8 cellular contexts compared by ENCODE assay signal in the genomic region with DNA sequence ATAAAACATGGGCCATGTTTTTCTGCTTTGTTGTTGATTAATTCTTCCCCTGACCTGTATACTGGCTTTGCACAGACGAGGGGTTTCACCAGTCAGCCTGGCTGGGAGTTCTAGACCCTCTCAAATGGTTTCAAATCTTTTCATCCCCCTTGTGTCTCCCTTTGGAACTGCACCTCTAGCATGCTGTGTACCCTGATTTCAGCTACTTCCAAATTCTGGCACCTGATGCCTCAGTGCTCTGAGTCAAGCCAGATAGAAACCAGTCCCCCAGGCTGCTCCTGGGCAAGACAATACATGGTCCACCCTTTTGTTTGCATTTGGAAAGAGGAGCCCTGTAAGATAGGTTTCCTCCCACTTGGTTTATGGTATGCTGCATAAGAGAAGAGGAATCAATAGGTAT.
DNase-seq lines count a peak whose midpoint lies in the region; ATAC-seq, FAIRE-seq and TF ChIP-seq lines count a peak whose summit lies in the region.

No MANE protein-coding gene starts in this region.

- CTCF ChIA-PET in endothelial cell of umbilical vein (lab: Charles Lee), result interaction anchor here (0.6 to 4.5 kb wide), 13 partner anchors 11 to 531 kb away, joined by 3 to 92 read pairs (median 4); no protein-coding TSS in a partner anchor

- H3K27ac ChIP-seq in endothelial cell of umbilical vein (ENCODE audit: insufficient read depth, low read depth, low read length), result no peak overlapping the region

- H4K20me1 ChIP-seq in endothelial cell of umbilical vein (replicated peaks; ENCODE audit: control insufficient read depth, extremely low read depth, insufficient read depth, low read length), result no peaks in the 10 kb centered on the region

- no TSS peak for BruUV-seq in endothelial cell of umbilical vein (replicated peaks; lab: Mats Ljungman, UMichigan)

- TF ChIP-seq POLR2A in NB4 (IDR thresholded peaks at IDR 0.05; ENCODE audit: extremely low read depth, insufficient read length), result no peak
- TF ChIP-seq POLR2A in endothelial cell of umbilical vein (IDR thresholded peaks at IDR 0.05; ENCODE audit: low read depth, low read length), result no peak

- no peak for ATAC-seq in GM18517 (IDR thresholded peaks at IDR 0.05; ENCODE audit: unreplicated experiment)

- peaks cover 11% of the 10 kb centered on the region for H3K4me1 Mint-ChIP-seq in progenitor cell of endocrine pancreas (ENCODE audit: low read depth)

- FAIRE-seq in endothelial cell of umbilical vein (lab: Jason Lieb, UNC), result peak; percentile 55

- dilution Hi-C loops in endothelial cell of umbilical vein (cut with MboI; ENCODE audit: extremely low pct_ligation_motif_present, low sequenced_read_pairs), result no loop called here

- H3K27me3 ChIP-seq in endothelial cell of umbilical vein (ENCODE audit: control insufficient read depth in 2 of 2, insufficient read depth in 2 of 2, low read length in 2 of 2), result no peaks in the 10 kb centered on the region

- DNase-seq in NK-92 treated with Interleukin-12 subunit alpha and Interleukin-12 subunit beta, amount 100 ng/mL, for 24 hours (lab: John Stamatoyannopoulos, UW), result peak; percentile 1
- DNase-seq in NK-92 (lab: John Stamatoyannopoulos, UW; ENCODE audit: unreplicated experiment), result no peak
- DNase-seq in NB4 (ENCODE audit: low read depth), result peak; percentile 48
- peak; percentile 49 for DNase-seq in endothelial cell of umbilical vein (ENCODE audit: low read depth, low spot score)
- no peak for DNase-seq in progenitor cell of endocrine pancreas (ENCODE audit: low spot score, unreplicated experiment)
- DNase-seq in effector CD4-positive, alpha-beta T cell, result no peak
- DNase-seq in C1 segment of cervical spinal cord (lab: John Stamatoyannopoulos, UW), result no peak

- H2AFZ ChIP-seq in endothelial cell of umbilical vein (ENCODE audit: low read depth, low read length), result no peak overlapping the region

- no peak overlapping the region for H3K4me2 ChIP-seq in endothelial cell of umbilical vein (ENCODE audit: insufficient read depth, low read length)

- H3K36me3 ChIP-seq in endothelial cell of umbilical vein (ENCODE audit: control insufficient read depth in 2 of 2, extremely low read depth in 1 of 2, insufficient read depth in 2 of 2, low read length in 2 of 2), result no peaks in the 10 kb centered on the region

- no peaks in the 10 kb centered on the region for H3K36me3 Mint-ChIP-seq in progenitor cell of endocrine pancreas (ENCODE audit: insufficient read depth)

- peak; percentile 75 for TF ChIP-seq CTCF in NB4 (IDR thresholded peaks at IDR 0.05; ENCODE audit: low read depth, low read length)
- TF ChIP-seq CTCF in endothelial cell of umbilical vein (IDR thresholded peaks at IDR 0.05; ENCODE audit: extremely low read depth in 1 of 2, insufficient read depth in 1 of 2, low read depth in 1 of 2, low read length in 2 of 2), result peak; percentile 62 to 63
- peak; percentile 56 for TF ChIP-seq CTCF in progenitor cell of endocrine pancreas (IDR thresholded peaks at IDR 0.05; ENCODE audit: unreplicated experiment)

- H3K4me3 ChIP-seq in NB4 (ENCODE audit: low read depth, low read length), result no peak overlapping the region
- H3K4me3 ChIP-seq in endothelial cell of umbilical vein (replicated peaks in 1 of 3; ENCODE audit: insufficient read depth in 1 of 3, low read depth in 1 of 3, low read length in 3 of 3), result no peak overlapping the region

- H3K79me2 ChIP-seq in endothelial cell of umbilical vein (ENCODE audit: control insufficient read depth, insufficient read depth, low read length), result no peaks in the 10 kb centered on the region

- H3K4me3 Mint-ChIP-seq in progenitor cell of endocrine pancreas (ENCODE audit: low read depth), result no peak overlapping the region

- H3K27ac Mint-ChIP-seq in progenitor cell of endocrine pancreas, result no peak overlapping the region

- intact Hi-C loops in endothelial cell of umbilical vein (cut with micrococcal nuclease), result loop anchor here (1.0 to 10.0 kb wide), 3 partner anchors 196 to 532 kb away; a partner anchor contains a TSS

- no peaks in the 10 kb centered on the region for H3K9me1 ChIP-seq in endothelial cell of umbilical vein (replicated peaks; ENCODE audit: control insufficient read depth, extremely low read depth, insufficient read depth, low read length)

- no peaks in the 10 kb centered on the region for H3K9me3 ChIP-seq in endothelial cell of umbilical vein (replicated peaks; ENCODE audit: control insufficient read depth, insufficient read depth, low read length)

- H3K9me3 Mint-ChIP-seq in progenitor cell of endocrine pancreas (ENCODE audit: low read depth), result peaks cover 17% of the 10 kb centered on the region

- POLR2A ChIA-PET in endothelial cell of umbilical vein (lab: Charles Lee), result no interaction called here

- H3K27me3 Mint-ChIP-seq in progenitor cell of endocrine pancreas, result no peaks in the 10 kb centered on the region

- no peak overlapping the region for H3K9ac ChIP-seq in endothelial cell of umbilical vein (replicated peaks; ENCODE audit: extremely low read depth, insufficient read depth, low read length)

- H3K4me1 ChIP-seq in endothelial cell of umbilical vein (ENCODE audit: control insufficient read depth, extremely low read depth, insufficient read depth, low read length), result no peaks in the 10 kb centered on the region

TF ChIP-seq in endothelial cell of umbilical vein, 7 proteins besides CTCF, POLR2A, EP300 and RAD21:
- TF ChIP-seq POLR2AphosphoS5 (IDR thresholded peaks at IDR 0.05; ENCODE audit: insufficient read depth, low read depth, low read length) (no peak), EZH2 (IDR thresholded peaks at IDR 0.05; ENCODE audit: borderline replicate concordance, low read depth, low read length, severe bottlenecking) (no peak), FOS (IDR thresholded peaks at IDR 0.05; ENCODE audit: borderline replicate concordance, insufficient read depth, low read length) (no peak), JUN (IDR thresholded peaks at IDR 0.05; ENCODE audit: borderline replicate concordance, insufficient read depth, insufficient read length, low read depth) (no peak), MYC (IDR thresholded peaks at IDR 0.05; ENCODE audit: low read depth, low read length) (no peak), GATA2 (IDR thresholded peaks at IDR 0.05; ENCODE audit: insufficient read depth, insufficient read length, low read depth, low read length) (no peak)
- TF ChIP-seq, protein P1, sequence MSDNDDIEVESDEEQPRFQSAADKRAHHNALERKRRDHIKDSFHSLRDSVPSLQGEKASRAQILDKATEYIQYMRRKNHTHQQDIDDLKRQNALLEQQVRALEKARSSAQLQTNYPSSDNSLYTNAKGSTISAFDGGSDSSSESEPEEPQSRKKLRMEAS (IDR thresholded peaks at IDR 0.05; ENCODE audit: insufficient read depth, insufficient read length), result no peak

Comparison
In these comparisons a context has a peak if more than half of its experiments do, and no peak if none do; other contexts are left out.
1. DNase-seq: peak in NK-92 treated with Interleukin-12 subunit alpha and Interleukin-12 subunit beta, amount 100 ng/mL, for 24 hours (single experiment), NB4 (single experiment) and endothelial cell of umbilical vein (single experiment); none in NK-92 (single experiment), progenitor cell of endocrine pancreas (single experiment), effector CD4-positive, alpha-beta T cell (single experiment) and C1 segment of cervical spinal cord (0 of 14).
2. Peak in every context shown above with its lines, with median percentiles within 50 percentile points of each other: CTCF ChIP-seq.